Comparison of ENCODE assay signal across 9 cellular contexts in the genomic region with DNA sequence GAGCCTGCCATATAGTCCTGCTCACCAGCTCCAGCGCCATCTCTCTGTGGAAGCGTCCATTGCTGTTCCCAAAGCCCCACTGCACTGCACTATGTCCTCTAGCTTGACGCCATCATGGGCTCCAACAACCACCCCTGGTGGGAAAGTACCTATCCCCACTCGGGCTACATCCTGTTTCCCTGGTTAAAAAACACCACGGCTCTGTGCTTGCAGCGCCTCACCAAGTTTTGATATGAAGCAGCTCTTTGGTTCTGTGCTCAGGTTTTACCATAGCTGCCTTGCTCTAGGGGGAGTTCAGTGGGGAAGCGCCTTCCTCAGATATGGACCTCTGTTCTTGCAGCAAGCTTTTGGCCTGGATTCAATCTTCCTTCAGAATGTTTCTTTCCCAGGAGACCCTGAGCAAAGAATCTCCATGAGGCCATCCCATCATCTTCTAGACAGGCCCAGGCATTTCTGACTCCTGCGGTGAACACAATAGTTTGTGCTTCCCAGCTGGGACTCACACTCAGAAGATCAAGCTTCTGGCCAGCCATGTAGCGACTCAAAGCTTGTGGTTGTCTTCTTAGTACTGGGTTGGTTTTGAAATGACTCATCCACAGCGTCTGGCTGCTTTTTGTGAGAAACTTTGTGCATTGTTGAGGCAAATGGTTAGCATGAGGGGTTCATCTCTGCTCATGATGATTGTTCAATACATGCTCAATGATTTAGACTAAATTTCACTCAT. TPM values are rescaled to one million over a fixed set of nuclear protein-coding genes. Genes with fewer than 3 reads are reported as not detected.
DNase-seq lines count a peak whose midpoint lies in the region; ATAC-seq and TF ChIP-seq lines count a peak whose summit lies in the region.
"Had no signal": no experiment of that assay in that cellular context is flagged by ENCODE, and none has a peak within 500 bp of the region (broad histone marks: within the 10 kb centered on the region; RNA-seq: fewer than 3 reads in every experiment).

No MANE protein-coding gene starts in this region.

- no peak overlapping the region for H3K27ac ChIP-seq in sigmoid colon
- H3K27ac ChIP-seq in left lung: no peak overlapping the region

- peak overlapping the region; percentile 61 for H3K27ac Mint-ChIP-seq in activated T-cell treated with anti-CD3 and anti-CD28 coated beads, Interleukin-2, amount 50 U/mL, for 72 hours
- H3K27ac Mint-ChIP-seq in progenitor cell of endocrine pancreas: no peak overlapping the region

- no peaks in the 10 kb centered on the region for H3K27me3 ChIP-seq in sigmoid colon
- H3K27me3 ChIP-seq in left lung: no peaks in the 10 kb centered on the region

- TF ChIP-seq POLR2A in sigmoid colon (IDR thresholded peaks at IDR 0.05): no peak

- WGBS in sigmoid colon, 2 donors: 76 to 86% methylated on average over 10 of the region's 10 CpGs

- peak; percentile 84 to 88 for DNase-seq in activated T-cell treated with anti-CD3 and anti-CD28 coated beads, Interleukin-2, amount 50 U/mL, for 72 hours
- DNase-seq in stimulated activated CD4-positive, alpha-beta T cell treated with anti-CD3 and anti-CD28 coated beads, Interleukin-12 subunit alpha, Interleukin-12 subunit beta, amount 100 ng/mL, for 24 hours (ENCODE audit: low read depth in 2 of 2): peak; percentile 30 to 59
- DNase-seq in progenitor cell of endocrine pancreas (ENCODE audit: low spot score, unreplicated experiment) (no peak), sigmoid colon (no peak), left lung (no peak), C1 segment of cervical spinal cord (lab: John Stamatoyannopoulos, UW) (no peak)

- H3K36me3 ChIP-seq in sigmoid colon (no peaks in the 10 kb centered on the region), left lung (no peaks in the 10 kb centered on the region)

- H3K27me3 Mint-ChIP-seq in activated T-cell treated with anti-CD3 and anti-CD28 coated beads, Interleukin-2, amount 50 U/mL, for 72 hours (ENCODE audit: low read depth): peaks cover 10% of the 10 kb centered on the region
- no peaks in the 10 kb centered on the region for H3K27me3 Mint-ChIP-seq in progenitor cell of endocrine pancreas

- peaks cover 64% of the 10 kb centered on the region for H3K4me1 Mint-ChIP-seq in activated T-cell treated with anti-CD3 and anti-CD28 coated beads, Interleukin-2, amount 50 U/mL, for 72 hours (ENCODE audit: low read depth)
- H3K4me1 Mint-ChIP-seq in progenitor cell of endocrine pancreas (ENCODE audit: low read depth): peaks cover 5% of the 10 kb centered on the region

- H3K4me3 ChIP-seq in sigmoid colon: no peak overlapping the region
- no peak overlapping the region for H3K4me3 ChIP-seq in left lung

- H3K4me1 ChIP-seq in sigmoid colon (no peaks in the 10 kb centered on the region), left lung (no peaks in the 10 kb centered on the region)

- peaks cover 4 to 10% of the 10 kb centered on the region in 2 donors for H3K9me3 Mint-ChIP-seq in activated T-cell treated with anti-CD3 and anti-CD28 coated beads, Interleukin-2, amount 50 U/mL, for 72 hours
- no peaks in the 10 kb centered on the region for H3K9me3 Mint-ChIP-seq in progenitor cell of endocrine pancreas (ENCODE audit: low read depth)

- TF ChIP-seq CTCF in progenitor cell of endocrine pancreas (IDR thresholded peaks at IDR 0.05; ENCODE audit: unreplicated experiment) (no peak), sigmoid colon (IDR thresholded peaks at IDR 0.05) (no peak), left lung (IDR thresholded peaks at IDR 0.05) (no peak)

- H3K9me3 ChIP-seq in sigmoid colon (no peaks in the 10 kb centered on the region), left lung (no peaks in the 10 kb centered on the region)

- TF ChIP-seq EP300 in sigmoid colon (IDR thresholded peaks at IDR 0.05): no peak

- peaks cover 4% of the 10 kb centered on the region in 2 donors for H3K36me3 Mint-ChIP-seq in activated T-cell treated with anti-CD3 and anti-CD28 coated beads, Interleukin-2, amount 50 U/mL, for 72 hours (ENCODE audit: insufficient read depth in 2 of 2)
- H3K36me3 Mint-ChIP-seq in progenitor cell of endocrine pancreas (ENCODE audit: insufficient read depth): no peaks in the 10 kb centered on the region

- intact Hi-C loops in sigmoid colon (cut with DNase I) (loop anchor here (10.0 kb wide), 1 partner anchor 245 kb away; no protein-coding TSS in a partner anchor), left lung (cut with DNase I) (no loop called here)

- H3K4me3 Mint-ChIP-seq in activated T-cell treated with anti-CD3 and anti-CD28 coated beads, Interleukin-2, amount 50 U/mL, for 72 hours: peak overlapping the region; percentile 74 to 77
- H3K4me3 Mint-ChIP-seq in progenitor cell of endocrine pancreas (ENCODE audit: low read depth): no peak overlapping the region

- ATAC-seq in GM19455 (IDR thresholded peaks at IDR 0.05; ENCODE audit: unreplicated experiment) (peak; percentile 88), HG03442 (IDR thresholded peaks at IDR 0.05; ENCODE audit: unreplicated experiment) (peak; percentile 88), left lung (no peak)
- ATAC-seq in activated T-cell treated with anti-CD3 and anti-CD28 coated beads, Interleukin-2, amount 50 U/mL, for 72 hours (replicated peaks in 1 of 2): peak; percentile 81 to 84

RNA-seq across cellular contexts. Expression of gene DYNLRB2, which starts 39.5 kb away (rescaled TPM):
- total RNA-seq in activated T-cell treated with anti-CD3 and anti-CD28 coated beads, Interleukin-2, amount 50 U/mL, for 72 hours: 1 to 10 TPM in 1 of 2 donors, not detected in 1; 1.5 TPM
- 2.2 and 3.6 TPM in 2 replicates for total RNA-seq in progenitor cell of endocrine pancreas
- total RNA-seq in sigmoid colon: 1 to 10 TPM in 2 of 4 donors, not detected in 2; 1.9 to 3.3 TPM
- 1 to 10 TPM in 1 of 3 donors, under 1 TPM in 1, not detected in 1; 0.63 to 3.0 TPM for polyA plus RNA-seq in sigmoid colon
- 1 to 10 TPM in 1 of 2 donors, not detected in 1; 5.3 TPM for total RNA-seq in left lung
- total RNA-seq: pulmonary artery endothelial cell had no signal

Comparison
In these comparisons a context has a peak if more than half of its experiments do, and no peak if none do; other contexts are left out.
1. DNase-seq: peak in activated T-cell treated with anti-CD3 and anti-CD28 coated beads, Interleukin-2, amount 50 U/mL, for 72 hours (2 of 2) and stimulated activated CD4-positive, alpha-beta T cell treated with anti-CD3 and anti-CD28 coated beads, Interleukin-12 subunit alpha, Interleukin-12 subunit beta, amount 100 ng/mL, for 24 hours (2 of 2); none in progenitor cell of endocrine pancreas (single experiment), sigmoid colon (single experiment), left lung (0 of 2) and C1 segment of cervical spinal cord (0 of 14).